In genomic region chr17:33452797-33453196, GRCh38 we compare ENCODE assay signal across 20 cellular contexts.
A peak's percentile ranks its signal among the peaks of the same experiment; 100 is the strongest.
DNase-seq lines count a peak whose midpoint lies in the region; ATAC-seq and FAIRE-seq lines count a peak whose summit lies in the region.
"Had no signal": no experiment of that assay in that cellular context is flagged by ENCODE, and none has a peak within 500 bp of the region (broad histone marks: within the 10 kb centered on the region; RNA-seq: fewer than 3 reads in every experiment).

No MANE protein-coding gene starts in this region.

- peaks cover 14% of the 10 kb centered on the region for H3K9me3 ChIP-seq in mesodermal cell (ENCODE audit: control insufficient read depth, low read length)

- H3K36me3 ChIP-seq in H7 (replicated peaks; ENCODE audit: control insufficient read depth, insufficient read depth, low read length) (no peaks in the 10 kb centered on the region), mesodermal cell (ENCODE audit: control insufficient read depth, insufficient read depth, low read length) (no peaks in the 10 kb centered on the region)

- H3K4me3 ChIP-seq in H7 (ENCODE audit: insufficient read depth, low read depth, low read length) (no peak overlapping the region), mesodermal cell (ENCODE audit: extremely low read depth, insufficient read depth, low read length, poor library complexity, severe bottlenecking) (no peak overlapping the region)

- DNase-seq in H7 (peak; percentile 38), amniotic epithelial cell (ENCODE audit: low read depth) (peak; percentile 62), iPS DF 19.7 (ENCODE audit: low read depth, low spot score) (peak; percentile 50), sciatic nerve (ENCODE audit: low spot score) (no peak), frontal cortex (ENCODE audit: low spot score in 2 of 2) (no peak), left ventricle myocardium superior (no peak)
- DNase-seq in stimulated activated CD4-positive, alpha-beta T cell treated with anti-CD3 and anti-CD28 coated beads, Interleukin-12 subunit alpha, Interleukin-12 subunit beta, amount 100 ng/mL, for 4 hours: no peak
- DNase-seq: COR-L47, DMS153, GF-D8, MM.1S, NCI-H1092 treated with DMSO at 0.1 percent for 48 hours, NCI-H146, NCI-H2029 treated with DMSO at 0.1 percent for 48 hours, NCI-H2171, NCI-H446 treated with DMSO at 0.1 percent for 48 hours, NCI-H748 treated with DMSO at 0.1 percent for 48 hours, PC-3, RPMI8226 had no signal

- H3K27me3 ChIP-seq in H7 (ENCODE audit: control insufficient read depth, insufficient read depth, low read length): peaks cover 5% of the 10 kb centered on the region; the same call in 1 of the 2 replicates

- 7 to 16% methylated on average over 3 of the region's 4 CpGs for WGBS in mesodermal cell (ENCODE audit: insufficient coverage in 2 of 2), 2 experiments

- ATAC-seq in sciatic nerve (no peak), left ventricle myocardium superior (no peak)
- ATAC-seq: PC-3 had no signal

- H3K4me1 ChIP-seq in mesodermal cell (ENCODE audit: control insufficient read depth, insufficient read depth, low read length, poor library complexity, severe bottlenecking): no peaks in the 10 kb centered on the region

- intact Hi-C loops in sciatic nerve (cut with DNase I) (no loop called here), left ventricle myocardium superior (cut with micrococcal nuclease) (no loop called here)

- peak overlapping the region; percentile 46 for H3K27ac ChIP-seq in mesodermal cell (ENCODE audit: low read depth, low read length, severe bottlenecking)

- no peak for FAIRE-seq in frontal cortex (lab: Jason Lieb, UNC)

Comparison
In these comparisons a context has a peak if more than half of its experiments do, and no peak if none do; other contexts are left out.
1. DNase-seq: peak in H7 (single experiment), amniotic epithelial cell (single experiment) and iPS DF 19.7 (single experiment); none in sciatic nerve (single experiment), frontal cortex (0 of 2), left ventricle myocardium superior (single experiment) and stimulated activated CD4-positive, alpha-beta T cell treated with anti-CD3 and anti-CD28 coated beads, Interleukin-12 subunit alpha, Interleukin-12 subunit beta, amount 100 ng/mL, for 4 hours (single experiment).